Comparison of ENCODE assay signal across 22 cellular contexts in genomic region chr14:75643985-75644384, GRCh38. TPM values are rescaled to one million over a fixed set of nuclear protein-coding genes. Genes with fewer than 3 reads are reported as not detected.
DNase-seq lines count a peak whose midpoint lies in the region; ATAC-seq and TF ChIP-seq lines count a peak whose summit lies in the region.
"Had no signal": no experiment of that assay in that cellular context is flagged by ENCODE, and none has a peak within 500 bp of the region (broad histone marks: within the 10 kb centered on the region; RNA-seq: fewer than 3 reads in every experiment).

No MANE protein-coding gene starts in this region.

- DNase-seq in MCF 10A (ENCODE audit: unreplicated experiment) (no peak), breast epithelium (ENCODE audit: low spot score in 2 of 2) (no peak), mucosa of descending colon (no peak), NCI-H446 (lab: John Stamatoyannopoulos, UW) (no peak), HT-29 (ENCODE audit: low spot score) (no peak), NCI-H748 (lab: John Stamatoyannopoulos, UW; ENCODE audit: unreplicated experiment) (no peak), mesendoderm (no peak)
- DNase-seq: 8988T; Calu3; CD8-positive, alpha-beta T cell; DMS153; GDM1; GOT3; HCEC 1CT; NCI-H1092 treated with DMSO at 0.1 percent for 48 hours; NCI-H146; NCI-H2029; NCI-H345; NCI-H524 treated with DMSO at 0.1 percent for 48 hours; OCI-M1 had no signal

- peak overlapping the region; percentile 73 for H3K27ac Mint-ChIP-seq in MCF 10A (ENCODE audit: low read depth, unreplicated experiment)
- H3K27ac Mint-ChIP-seq: CD8-positive, alpha-beta T cell had no signal

- H3K27me3 Mint-ChIP-seq in MCF 10A (ENCODE audit: insufficient read depth, unreplicated experiment): no peaks in the 10 kb centered on the region

- H3K4me1 ChIP-seq in breast epithelium (no peaks in the 10 kb centered on the region), mucosa of descending colon (ENCODE audit: low read depth) (no peaks in the 10 kb centered on the region), mesendoderm (ENCODE audit: control insufficient read depth, low read depth, low read length) (peaks cover 17% of the 10 kb centered on the region)

- no peak overlapping the region for H3K18ac ChIP-seq in mesendoderm (ENCODE audit: low read length)

- no peak overlapping the region for H3K56ac ChIP-seq in mesendoderm (ENCODE audit: low read length)

- H3K79me2 ChIP-seq in mesendoderm (ENCODE audit: control insufficient read depth, insufficient read depth, low read length): no peaks in the 10 kb centered on the region

- CTCF ChIA-PET in MCF 10A (lab: Yijun Ruan, JAX): no interaction called here

- H3K9ac ChIP-seq in mesendoderm (ENCODE audit: low read length): no peak overlapping the region
- H3K9ac ChIP-seq: BLaER1 treated with 17β-estradiol and CSF1 and Interleukin-3, amounts not matched to agents 10 nM and 100 nM had no signal

- no peak overlapping the region for H4K8ac ChIP-seq in mesendoderm (ENCODE audit: low read depth, low read length)

- ATAC-seq in mucosa of descending colon: peak; percentile 25
- ATAC-seq: CD8-positive, alpha-beta T cell had no signal

- H3K36me3 Mint-ChIP-seq in MCF 10A (ENCODE audit: insufficient read depth, unreplicated experiment): peaks cover 15% of the 10 kb centered on the region

- BruUV-seq in MCF 10A (replicated peaks; lab: Mats Ljungman, UMichigan): no TSS peak

- TF ChIP-seq POLR2A in breast epithelium (IDR thresholded peaks at IDR 0.05): no peak

- H3K36me3 ChIP-seq in breast epithelium (no peaks in the 10 kb centered on the region), mucosa of descending colon (ENCODE audit: low read depth) (no peaks in the 10 kb centered on the region), mesendoderm (ENCODE audit: control insufficient read depth, insufficient read depth, low read length) (no peaks in the 10 kb centered on the region)

- intact Hi-C loops in MCF 10A (cut with micrococcal nuclease): loop anchor here (10.0 kb wide), 1 partner anchor 519 kb away; the partner anchor contains the start of gene NEK9
- intact Hi-C loops in breast epithelium (cut with DNase I; ENCODE audit: low total_unique reads): no loop called here
- intact Hi-C loops in mucosa of descending colon (cut with DNase I, micrococcal nuclease): no loop called here

- H3K4me3 ChIP-seq in breast epithelium (no peak overlapping the region), mucosa of descending colon (no peak overlapping the region), mesendoderm (ENCODE audit: low read length) (no peak overlapping the region)
- H3K4me3 ChIP-seq: BLaER1 treated with 17β-estradiol and CSF1 and Interleukin-3, amounts not matched to agents 10 nM and 100 nM had no signal

- H2AK5ac ChIP-seq in mesendoderm (ENCODE audit: low read length): no peak overlapping the region

- H3K4me3 Mint-ChIP-seq in MCF 10A (ENCODE audit: unreplicated experiment): no peak overlapping the region
- H3K4me3 Mint-ChIP-seq: CD8-positive, alpha-beta T cell had no signal

- no peaks in the 10 kb centered on the region for H3K79me1 ChIP-seq in mesendoderm (ENCODE audit: low read length)

- H3K27me3 ChIP-seq in breast epithelium (no peaks in the 10 kb centered on the region), mesendoderm (ENCODE audit: insufficient read depth, low read length, poor library complexity) (no peaks in the 10 kb centered on the region)
- H3K27me3 ChIP-seq: BLaER1 treated with 17β-estradiol and CSF1 and Interleukin-3, amounts not matched to agents 10 nM and 100 nM had no signal

- no peaks in the 10 kb centered on the region for H3K9me3 Mint-ChIP-seq in MCF 10A (ENCODE audit: unreplicated experiment)
- H3K9me3 Mint-ChIP-seq: CD8-positive, alpha-beta T cell had no signal

- no peak for TF ChIP-seq CTCF in MCF 10A (IDR thresholded peaks at IDR 0.05; ENCODE audit: unreplicated experiment)
- TF ChIP-seq CTCF in breast epithelium (IDR thresholded peaks at IDR 0.05): no peak
- no peak for TF ChIP-seq CTCF in VCaP (conservative IDR thresholded peaks at IDR 0.05)
- TF ChIP-seq CTCF in mucosa of descending colon (IDR thresholded peaks at IDR 0.05): no peak

- H4K5ac ChIP-seq in mesendoderm (ENCODE audit: low read length): no peak overlapping the region

- H3K9me3 ChIP-seq in breast epithelium (no peaks in the 10 kb centered on the region), mucosa of descending colon (no peaks in the 10 kb centered on the region)
- H3K9me3 ChIP-seq: BLaER1 treated with 17β-estradiol and CSF1 and Interleukin-3, amounts not matched to agents 10 nM and 100 nM had no signal

- no peak overlapping the region for H3K27ac ChIP-seq in breast epithelium
- H3K27ac ChIP-seq in VCaP: peak overlapping the region; percentile 56
- no peak overlapping the region for H3K27ac ChIP-seq in mesendoderm (ENCODE audit: low read depth, low read length)
- H3K27ac ChIP-seq: BLaER1 treated with 17β-estradiol and CSF1 and Interleukin-3, amounts not matched to agents 10 nM and 100 nM had no signal

- no CpG with 5 or more reads among the region's 4 CpGs for WGBS in mesendoderm (ENCODE audit: extremely low coverage, insufficient coverage, low lambda C conversion rate)

- H3K23ac ChIP-seq in mesendoderm (ENCODE audit: low read length): no peak overlapping the region

- no peak overlapping the region for H2BK15ac ChIP-seq in mesendoderm (replicated peaks; ENCODE audit: low read depth)

- H2BK5ac ChIP-seq in mesendoderm (ENCODE audit: low read length): no peak overlapping the region

- H2BK120ac ChIP-seq in mesendoderm (ENCODE audit: low read depth, low read length): no peak overlapping the region

- POLR2A ChIA-PET in MCF 10A (lab: Yijun Ruan, JAX): interaction anchor here (0.6 to 18.0 kb wide), 2 partner anchors 66 to 778 kb away, joined by 3 to 230 read pairs; partner anchors contain the start of gene FLVCR2

- peaks cover 32% of the 10 kb centered on the region for H3K4me1 Mint-ChIP-seq in MCF 10A (ENCODE audit: insufficient read depth, unreplicated experiment)

- H3K4me2 ChIP-seq in mesendoderm (ENCODE audit: low read length): no peak overlapping the region
- H3K4me2 ChIP-seq: BLaER1 treated with 17β-estradiol and CSF1 and Interleukin-3, amounts not matched to agents 10 nM and 100 nM had no signal

- no peak overlapping the region for H3K4ac ChIP-seq in mesendoderm (ENCODE audit: low read depth, low read length)

RNA-seq across cellular contexts. Expression of gene ERG28, which starts 16.7 kb away (rescaled TPM):
- total RNA-seq in MCF 10A (2022): 10.4 and 11.1 TPM in 2 replicates
- 1 to 10 TPM; 4.5 to 9.7 (median 5.9) TPM for total RNA-seq in breast epithelium
- 10 to 100 TPM; 13.5 to 23.9 (median 23.7) TPM for total RNA-seq in mucosa of descending colon
- 9.5 and 10.4 TPM in 2 replicates for total RNA-seq in HT-29 (2014; rRNA removed; shearing (Covaris generic))
- 75.1 TPM for polyA plus RNA-seq in mesendoderm (2013, experiment 1 of 2)
- 73.5 TPM for polyA plus RNA-seq in mesendoderm (2013, experiment 2 of 2)

RNA-seq across cellular contexts. Expression of gene TTLL5, which starts 17.1 kb away (rescaled TPM):
- 29.0 and 31.7 TPM in 2 replicates for total RNA-seq in MCF 10A (2022)
- total RNA-seq in breast epithelium: 10 to 100 TPM; 21.9 to 66.6 (median 35.7) TPM
- total RNA-seq in mucosa of descending colon: 10 to 100 TPM; 30.8 to 51.0 (median 32.8) TPM
- 14.6 and 20.5 TPM in 2 replicates for total RNA-seq in HT-29 (2014; rRNA removed; shearing (Covaris generic))
- polyA plus RNA-seq in mesendoderm (2013, experiment 1 of 2): 32.7 TPM
- 34.2 TPM for polyA plus RNA-seq in mesendoderm (2013, experiment 2 of 2)
